26 cellular contexts compared by ENCODE assay signal in the genomic region with DNA sequence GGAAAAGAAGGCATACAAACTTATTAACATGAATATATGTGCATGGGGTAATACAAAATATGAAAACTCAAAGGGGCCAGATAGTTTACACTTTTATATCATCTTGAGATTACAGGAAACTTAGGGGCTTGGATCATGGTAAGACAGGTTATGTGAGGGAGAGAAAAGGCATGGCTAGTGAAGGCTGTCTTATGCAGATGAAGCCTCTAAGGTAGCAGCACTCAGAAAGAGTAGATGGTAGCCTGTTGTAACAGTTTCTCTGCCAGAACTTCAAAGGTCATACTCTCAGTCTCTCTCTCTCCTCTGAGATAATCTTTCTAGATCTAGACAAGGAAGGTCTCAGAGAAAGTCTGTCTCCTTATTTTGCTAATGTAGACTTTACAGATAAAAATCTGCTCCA. TPM values are rescaled to one million over a fixed set of nuclear protein-coding genes. Genes with fewer than 3 reads are reported as not detected.
DNase-seq lines count a peak whose midpoint lies in the region; ATAC-seq, FAIRE-seq and TF ChIP-seq lines count a peak whose summit lies in the region.
"Had no signal": no experiment of that assay in that cellular context is flagged by ENCODE, and none has a peak within 500 bp of the region (broad histone marks: within the 10 kb centered on the region; RNA-seq: fewer than 3 reads in every experiment).

No MANE protein-coding gene starts in this region.

- H3K27ac ChIP-seq in cardiac muscle cell (peak overlapping the region; percentile 55), heart right ventricle (no peak overlapping the region), H1 (ENCODE audit: low read depth, low read length) (no peak overlapping the region), mesodermal cell (ENCODE audit: low read depth, low read length, severe bottlenecking) (peak overlapping the region; percentile 44), trophoblast cell (ENCODE audit: low read depth, low read length) (peak overlapping the region; percentile 41)
- H3K27ac ChIP-seq: A549; BLaER1 treated with 17β-estradiol and CSF1 and Interleukin-3, amounts not matched to agents 10 nM and 100 nM had no signal

- no peak overlapping the region for H4K91ac ChIP-seq in H1 (replicated peaks; ENCODE audit: insufficient read length, low read length)
- H4K91ac ChIP-seq in trophoblast cell (ENCODE audit: low read depth, low read length) = no peak overlapping the region

- H3K79me1 ChIP-seq in H1 (ENCODE audit: low read depth, low read length) (no peaks in the 10 kb centered on the region), trophoblast cell (ENCODE audit: low read length) (no peaks in the 10 kb centered on the region)

- CTCF ChIA-PET in H1 (lab: Charles Lee; ENCODE audit: partially characterized antibody) = no interaction called here

- H3K4me1 ChIP-seq in cardiac muscle cell (ENCODE audit: low read depth) (peaks cover 11% of the 10 kb centered on the region), heart right ventricle (no peaks in the 10 kb centered on the region), H1 (replicated peaks in 1 of 4; ENCODE audit: control insufficient read depth in 3 of 4, insufficient read depth in 4 of 4, low read length in 3 of 4) (no peaks in the 10 kb centered on the region), mesodermal cell (ENCODE audit: control insufficient read depth, insufficient read depth, low read length, poor library complexity, severe bottlenecking) (no peaks in the 10 kb centered on the region), trophoblast cell (ENCODE audit: control insufficient read depth in 1 of 2, insufficient read depth in 2 of 2, low read length in 2 of 2) (peaks cover 0 to 3% of the 10 kb centered on the region in 2 experiments)
- H3K4me1 ChIP-seq: A549; BE2C; BLaER1 treated with 17β-estradiol and CSF1 and Interleukin-3, amounts not matched to agents 10 nM and 100 nM had no signal

- no peak overlapping the region for H4K12ac ChIP-seq in trophoblast cell (ENCODE audit: low read depth, low read length)

- H2AFZ ChIP-seq in H1 (ENCODE audit: low read length) = 0 out of 2 replicates have a peak overlapping the region, but pooled peaks have one; percentile 43
- H2AFZ ChIP-seq in trophoblast cell (ENCODE audit: insufficient read depth, low read length, poor library complexity) = no peak overlapping the region

- no peak for FAIRE-seq in H1 (lab: Jason Lieb, UNC)
- FAIRE-seq: A549, D721Med, GM12892 had no signal

- no peak for TF ChIP-seq RAD21 in H1 (IDR thresholded peaks at IDR 0.05 in 1 of 2, conservative IDR thresholded peaks at IDR 0.05 in 1 of 2; ENCODE audit: low read depth in 2 of 2, low read length in 2 of 2)

- H4K5ac ChIP-seq in H1 (ENCODE audit: insufficient read length, low read depth, low read length) = no peak overlapping the region

- no peak overlapping the region for H2AK5ac ChIP-seq in H1 (ENCODE audit: low read depth, low read length)
- no peak overlapping the region for H2AK5ac ChIP-seq in trophoblast cell (ENCODE audit: low read length)

- H3K9me3 ChIP-seq in cardiac muscle cell (ENCODE audit: low read depth) = no peaks in the 10 kb centered on the region
- H3K9me3 ChIP-seq in heart right ventricle = no peaks in the 10 kb centered on the region
- no peaks in the 10 kb centered on the region for H3K9me3 ChIP-seq in H1 (ENCODE audit: insufficient read depth in 2 of 2, low read depth in 1 of 2, low read length in 1 of 2)
- H3K9me3 ChIP-seq in mesodermal cell (ENCODE audit: control insufficient read depth, low read length) = no peaks in the 10 kb centered on the region
- no peaks in the 10 kb centered on the region for H3K9me3 ChIP-seq in trophoblast cell (ENCODE audit: insufficient read depth, low read depth, low read length)
- H3K9me3 ChIP-seq: A549; BE2C; BLaER1 treated with 17β-estradiol and CSF1 and Interleukin-3, amounts not matched to agents 10 nM and 100 nM had no signal

- H2BK20ac ChIP-seq in H1 (ENCODE audit: low read length) = no peak overlapping the region

- H3K4me2 ChIP-seq in H1 (ENCODE audit: insufficient read depth in 1 of 2, low read depth in 2 of 2, low read length in 2 of 2) (no peak overlapping the region), trophoblast cell (ENCODE audit: low read length) (no peak overlapping the region)
- H3K4me2 ChIP-seq: A549; BLaER1 treated with 17β-estradiol and CSF1 and Interleukin-3, amounts not matched to agents 10 nM and 100 nM had no signal

- H3K23ac ChIP-seq in H1 (ENCODE audit: insufficient read length) (no peak overlapping the region), trophoblast cell (ENCODE audit: low read length) (no peak overlapping the region)

- H4K8ac ChIP-seq in H1 (ENCODE audit: extremely low read depth, insufficient read depth, low read length) (no peak overlapping the region), trophoblast cell (ENCODE audit: low read depth, low read length) (no peak overlapping the region)

- H2BK120ac ChIP-seq in H1 (replicated peaks; ENCODE audit: low read depth, low read length) = no peak overlapping the region
- no peak overlapping the region for H2BK120ac ChIP-seq in trophoblast cell (ENCODE audit: insufficient read depth, low read length, poor library complexity)

- no peak for DNase-seq in cardiac muscle cell (ENCODE audit: low read depth in 1 of 2, low spot score in 1 of 2)
- no peak for DNase-seq in heart right ventricle
- no peak for DNase-seq in H1 (ENCODE audit: low read depth in 1 of 2, low spot score in 2 of 2)
- no peak for DNase-seq in trophoblast cell
- DNase-seq in activated effector memory CD4-positive, alpha-beta T cell treated with anti-CD3 and anti-CD28 coated beads, Interleukin-2, amount 50 U/mL, for 16 hours = no peak
- DNase-seq: 8988T; ACHN; AML-193; BE2C; CD4-positive, alpha-beta T cell; CD8-positive, alpha-beta memory T cell; DMS53; DMS79 treated with DMSO at 0.1 percent for 48 hours; GOT3; H7; HCEC 1CT had no signal

- no peak overlapping the region for H3K14ac ChIP-seq in H1 (ENCODE audit: insufficient read length)
- no peak overlapping the region for H3K14ac ChIP-seq in trophoblast cell (ENCODE audit: low read length)

- no peaks in the 10 kb centered on the region for H3K23me2 ChIP-seq in H1 (ENCODE audit: low read depth, low read length)

- POLR2A ChIA-PET in H1 (lab: Charles Lee; ENCODE audit: partially characterized antibody) = no interaction called here

- H2BK5ac ChIP-seq in H1 (ENCODE audit: low read depth, low read length) (no peak overlapping the region), trophoblast cell (ENCODE audit: low read depth, low read length, poor library complexity) (no peak overlapping the region)

- H4K20me1 ChIP-seq in H1 (replicated peaks in 1 of 2; ENCODE audit: control insufficient read depth in 1 of 2, insufficient read depth in 2 of 2, low read length in 2 of 2) = no peaks in the 10 kb centered on the region
- H4K20me1 ChIP-seq: BLaER1 treated with 17β-estradiol and CSF1 and Interleukin-3, amounts not matched to agents 10 nM and 100 nM had no signal

- no peak overlapping the region for H3K4ac ChIP-seq in H1 (replicated peaks; ENCODE audit: insufficient read length, low read depth, low read length)
- H3K4ac ChIP-seq in trophoblast cell (ENCODE audit: low read depth, low read length) = no peak overlapping the region

- H3K18ac ChIP-seq in H1 (ENCODE audit: extremely low read depth, low read length) (no peak overlapping the region), trophoblast cell (ENCODE audit: low read length) (no peak overlapping the region)

- H2BK12ac ChIP-seq in H1 (ENCODE audit: low read depth, low read length) (no peak overlapping the region), trophoblast cell (ENCODE audit: low read length) (no peak overlapping the region)

- TF ChIP-seq POLR2A in H1 (IDR thresholded peaks at IDR 0.05; ENCODE audit: control extremely low read depth in 1 of 2, low read depth in 2 of 2, low read length in 2 of 2) = no peak

- intact Hi-C loops in heart right ventricle (cut with DNase I) = no loop called here

- H3K9ac ChIP-seq in H1 (replicated peaks in 1 of 4; ENCODE audit: extremely low read depth in 1 of 4, low read depth in 3 of 4, low read length in 3 of 4) (no peak overlapping the region), trophoblast cell (ENCODE audit: low read length) (no peak overlapping the region)
- H3K9ac ChIP-seq: BLaER1 treated with 17β-estradiol and CSF1 and Interleukin-3, amounts not matched to agents 10 nM and 100 nM had no signal

- TF ChIP-seq EP300 in H1 (IDR thresholded peaks at IDR 0.05; ENCODE audit: borderline replicate concordance in 1 of 2, low read depth in 2 of 2, low read length in 2 of 2) = no peak

- H3K36me3 ChIP-seq in cardiac muscle cell (no peaks in the 10 kb centered on the region), heart right ventricle (no peaks in the 10 kb centered on the region), H1 (ENCODE audit: control insufficient read depth in 2 of 4, insufficient read depth in 4 of 4, low read length in 3 of 4) (no peaks in the 10 kb centered on the region), mesodermal cell (ENCODE audit: control insufficient read depth, insufficient read depth, low read length) (no peaks in the 10 kb centered on the region), trophoblast cell (ENCODE audit: control insufficient read depth in 1 of 2, insufficient read depth in 2 of 2, low read length in 2 of 2) (no peaks in the 10 kb centered on the region)
- H3K36me3 ChIP-seq: BE2C; BLaER1 treated with 17β-estradiol and CSF1 and Interleukin-3, amounts not matched to agents 10 nM and 100 nM had no signal

- H3K27me3 ChIP-seq in cardiac muscle cell (no peaks in the 10 kb centered on the region), heart right ventricle (no peaks in the 10 kb centered on the region), H1 (replicated peaks in 1 of 4; ENCODE audit: control insufficient read depth in 3 of 4, extremely low read depth in 1 of 4, insufficient read depth in 3 of 4, low read length in 3 of 4) (no peaks in the 10 kb centered on the region), trophoblast cell (ENCODE audit: insufficient read depth, low read length) (no peaks in the 10 kb centered on the region)
- H3K27me3 ChIP-seq: BE2C; BLaER1 treated with 17β-estradiol and CSF1 and Interleukin-3, amounts not matched to agents 10 nM and 100 nM had no signal

- H3K79me2 ChIP-seq in H1 (ENCODE audit: control insufficient read depth in 1 of 2, insufficient read depth in 2 of 2, low read length in 2 of 2) (no peaks in the 10 kb centered on the region), trophoblast cell (ENCODE audit: control insufficient read depth, insufficient read depth, low read length, poor library complexity) (no peaks in the 10 kb centered on the region)

- H3K4me3 ChIP-seq in cardiac muscle cell (no peak overlapping the region), heart right ventricle (no peak overlapping the region), H1 (ENCODE audit: extremely low read depth in 1 of 4, insufficient read depth in 2 of 4, low read depth in 3 of 4, low read length in 4 of 4) (no peak overlapping the region), mesodermal cell (ENCODE audit: extremely low read depth, insufficient read depth, low read length, poor library complexity, severe bottlenecking) (no peak overlapping the region), trophoblast cell (ENCODE audit: low read depth, low read length) (no peak overlapping the region)
- H3K4me3 ChIP-seq: A549; BLaER1 treated with 17β-estradiol and CSF1 and Interleukin-3, amounts not matched to agents 10 nM and 100 nM had no signal

- H3K56ac ChIP-seq in H1 (replicated peaks; ENCODE audit: insufficient read length, low read depth, low read length) = no peak overlapping the region

- no peak overlapping the region for H2BK15ac ChIP-seq in H1 (ENCODE audit: low read length)

- no peak for TF ChIP-seq CTCF in cardiac muscle cell (IDR thresholded peaks at IDR 0.05; ENCODE audit: low read depth, low read length)
- TF ChIP-seq CTCF in heart right ventricle (IDR thresholded peaks at IDR 0.05) = no peak
- TF ChIP-seq CTCF in H1 (IDR thresholded peaks at IDR 0.05; ENCODE audit: control extremely low read depth in 1 of 3, insufficient read depth in 1 of 3, low read depth in 1 of 3, low read length in 3 of 3) = no peak

- ATAC-seq in heart right ventricle (no peak), GM19452 (IDR thresholded peaks at IDR 0.05; ENCODE audit: unreplicated experiment) (no peak), GM19351 (IDR thresholded peaks at IDR 0.05; ENCODE audit: unreplicated experiment) (no peak)
- ATAC-seq: A549 had no signal

RNA-seq across cellular contexts. Expression of a gene that starts 57.2 kb away (rescaled TPM):
- 34.5 and 60.0 TPM in 2 replicates for total RNA-seq in cardiac muscle cell
- polyA plus RNA-seq in cardiac muscle cell = 43.7 and 68.6 TPM in 2 replicates
- 1 to 10 TPM in 2 of 10 donors, under 1 TPM in 7, not detected in 1; 0.26 to 6.1 (median 0.37) TPM for total RNA-seq in heart right ventricle
- polyA plus RNA-seq in heart right ventricle = 1 to 10 TPM in 1 of 2 donors, under 1 TPM in 1; 0.72 to 1.7 TPM
- total RNA-seq in H1 (2021; fragmentation: NEBNext Ultra II Directional; extraction: Animal tissue kit (Norgen Biotek cat#: 25700)) = 0.42 and 0.54 TPM in 2 replicates
- 0.06 and 0.09 TPM in 2 replicates for polyA plus RNA-seq in H1 (2011; rRNA removed)
- polyA plus RNA-seq in H1 (2011; cell fraction: cytosol; rRNA removed) = 0.10 TPM
- 0.10 TPM for polyA plus RNA-seq in H1 (2011; cell fraction: nucleus; rRNA removed)
- polyA plus RNA-seq in H1 (2012, experiment 1 of 2) = 0.08 TPM in 1 of 4 replicates, not detected in the others
- polyA plus RNA-seq in H1 (2012, experiment 2 of 2) = not detected
- polyA plus RNA-seq in H1 (2013, experiment 1 of 2) = 0.26 TPM
- 0.29 TPM for polyA plus RNA-seq in H1 (2013, experiment 2 of 2)
- 0.16 and 0.39 TPM in 2 replicates for polyA minus RNA-seq in H1 (2011; rRNA and poly(A)+ RNA removed)
- polyA minus RNA-seq in H1 (2011; cell fraction: cytosol; rRNA and poly(A)+ RNA removed) = not detected
- polyA minus RNA-seq in H1 (2011; cell fraction: nucleus; rRNA and poly(A)+ RNA removed) = 0.30 TPM
- polyA plus RNA-seq in mesodermal cell (2013, experiment 1 of 2) = 11.8 TPM
- 10.4 TPM for polyA plus RNA-seq in mesodermal cell (2013, experiment 2 of 2)
- 0.19 TPM in 2 replicates for polyA plus RNA-seq in trophoblast cell (2013)
- total RNA-seq: CD4-positive, alpha-beta T cell; CD8-positive, alpha-beta memory T cell; Daoy; G401 had no signal
- polyA plus RNA-seq: A549; CD14-positive monocyte; CD8-positive, alpha-beta memory T cell had no signal

Comparison
In these comparisons a context has a peak if more than half of its experiments do, and no peak if none do; other contexts are left out.
1. H3K27ac ChIP-seq: peak in cardiac muscle cell (single experiment), mesodermal cell (single experiment) and trophoblast cell (single experiment); none in heart right ventricle (0 of 10) and H1 (single experiment).